Comparison of ENCODE assay signal across 9 cellular contexts in the genomic region with DNA sequence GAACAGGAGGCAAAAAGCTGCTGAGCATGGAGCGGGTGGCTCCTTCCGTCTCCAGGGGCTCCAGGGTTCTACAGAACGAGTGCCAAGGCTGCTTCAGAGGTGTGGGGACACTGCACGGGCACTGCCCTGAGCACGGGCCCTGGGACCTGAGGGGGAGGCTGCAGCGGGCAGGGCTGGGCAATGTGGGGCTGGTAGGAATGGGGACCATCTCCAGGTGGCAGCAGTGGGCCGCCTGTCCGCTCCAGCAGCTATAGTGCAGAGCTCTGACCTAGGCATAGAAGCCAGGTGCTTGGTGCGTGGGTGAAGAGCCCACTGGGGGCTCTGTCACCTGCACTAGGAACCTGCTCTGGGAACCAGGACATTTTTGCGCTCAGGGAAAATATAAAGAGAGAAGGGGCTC. TPM values are rescaled to one million over a fixed set of nuclear protein-coding genes. Genes with fewer than 3 reads are reported as not detected.
A peak's percentile ranks its signal among the peaks of the same experiment; 100 is the strongest.
DNase-seq lines count a peak whose midpoint lies in the region; ATAC-seq and TF ChIP-seq lines count a peak whose summit lies in the region.
"Had no signal": no experiment of that assay in that cellular context is flagged by ENCODE, and none has a peak within 500 bp of the region (broad histone marks: within the 10 kb centered on the region; RNA-seq: fewer than 3 reads in every experiment).

No MANE protein-coding gene starts in this region.

- H3K27me3 ChIP-seq in kidney epithelial cell (ENCODE audit: control insufficient read depth, insufficient read depth, low read length) = no peaks in the 10 kb centered on the region
- H3K27me3 ChIP-seq in aorta (ENCODE audit: control insufficient read depth in 1 of 2, insufficient read depth in 2 of 2, low read length in 1 of 2) = no peaks in the 10 kb centered on the region
- H3K27me3 ChIP-seq: SJCRH30 had no signal

- H3K4me3 ChIP-seq in kidney epithelial cell (ENCODE audit: low read depth, low read length) (no peak overlapping the region), aorta (ENCODE audit: low read length in 2 of 2) (no peak overlapping the region)
- H3K4me3 ChIP-seq: SJCRH30 had no signal

- H3K4me1 ChIP-seq in aorta (ENCODE audit: control insufficient read depth in 1 of 2, insufficient read depth in 2 of 2, low read length in 2 of 2) = peaks cover 0 to 6% of the 10 kb centered on the region in 2 donors
- H3K4me1 ChIP-seq: SJCRH30 had no signal

- intact Hi-C loops in aorta (cut with DNase I) = no loop called here

- H3K9me3 ChIP-seq in aorta (ENCODE audit: control insufficient read depth, low read length) = no peaks in the 10 kb centered on the region
- H3K9me3 ChIP-seq: SJCRH30 had no signal

- peak; percentile 79 for ATAC-seq in HG02798 (IDR thresholded peaks at IDR 0.05; ENCODE audit: poor library complexity, unreplicated experiment)
- ATAC-seq in aorta (ENCODE audit: low FRiP score) = no peak

- TF ChIP-seq CTCF in GM12873 (IDR thresholded peaks at IDR 0.05; ENCODE audit: insufficient read depth, low read depth, low read length, missing control alignments) (peak; percentile 74), kidney epithelial cell (IDR thresholded peaks at IDR 0.05; ENCODE audit: insufficient read depth, low read length, poor library complexity, severe bottlenecking) (peak; percentile 49)

- peaks cover 8% of the 10 kb centered on the region for H3K36me3 ChIP-seq in kidney epithelial cell (ENCODE audit: control insufficient read depth, insufficient read depth, low read length)
- peaks cover 0 to 16% of the 10 kb centered on the region in 2 donors for H3K36me3 ChIP-seq in aorta (ENCODE audit: control insufficient read depth in 1 of 2, insufficient read depth in 2 of 2, low read length in 1 of 2)

- 70 to 72% methylated on average over 10 of the region's 10 CpGs for WGBS in aorta, 2 donors

- H3K27ac ChIP-seq in aorta (ENCODE audit: low read depth in 1 of 2, low read length in 2 of 2) = no peak overlapping the region
- H3K27ac ChIP-seq: SJCRH30 had no signal

- peak; percentile 28 for DNase-seq in activated CD4-positive, alpha-beta T cell treated with anti-CD3 and anti-CD28 coated beads, Interleukin-2, amount 50 U/mL, for 1 hour
- DNase-seq in kidney epithelial cell (ENCODE audit: low read depth) (no peak), mesenteric fat pad (ENCODE audit: low spot score) (no peak), aorta (no peak), GDM1 (lab: John Stamatoyannopoulos, UW) (no peak), AG20443 (ENCODE audit: low spot score) (no peak)

RNA-seq across cellular contexts. Expression of gene HDAC7, which starts 22.3 kb away (rescaled TPM):
- total RNA-seq in kidney epithelial cell (52.1 and 62.2 TPM in 2 replicates), mesenteric fat pad (105 TPM), aorta (100 to 1,000 TPM; 144 to 192 TPM)
- 10 to 100 TPM; 17.0 to 93.4 TPM for polyA plus RNA-seq in aorta

RNA-seq across cellular contexts. Expression of gene SLC48A1, which starts 24.4 kb away (rescaled TPM):
- total RNA-seq in kidney epithelial cell (18.5 and 26.5 TPM in 2 replicates), mesenteric fat pad (40.3 TPM), aorta (10 to 100 TPM; 35.7 to 51.3 TPM)
- 10 to 100 TPM; 19.7 to 33.6 TPM for polyA plus RNA-seq in aorta

RNA-seq across cellular contexts. Expression of gene RAPGEF3, which starts 38.8 kb away (rescaled TPM):
- total RNA-seq in kidney epithelial cell (8.7 and 14.3 TPM in 2 replicates), mesenteric fat pad (79.4 TPM), aorta (100 to 1,000 TPM in 1 of 2 donors, 10 to 100 TPM in 1; 39.2 to 139 TPM)
- 100 to 1,000 TPM in 1 of 2 donors, 1 to 10 TPM in 1; 3.1 to 149 TPM for polyA plus RNA-seq in aorta
